In the genomic region with DNA sequence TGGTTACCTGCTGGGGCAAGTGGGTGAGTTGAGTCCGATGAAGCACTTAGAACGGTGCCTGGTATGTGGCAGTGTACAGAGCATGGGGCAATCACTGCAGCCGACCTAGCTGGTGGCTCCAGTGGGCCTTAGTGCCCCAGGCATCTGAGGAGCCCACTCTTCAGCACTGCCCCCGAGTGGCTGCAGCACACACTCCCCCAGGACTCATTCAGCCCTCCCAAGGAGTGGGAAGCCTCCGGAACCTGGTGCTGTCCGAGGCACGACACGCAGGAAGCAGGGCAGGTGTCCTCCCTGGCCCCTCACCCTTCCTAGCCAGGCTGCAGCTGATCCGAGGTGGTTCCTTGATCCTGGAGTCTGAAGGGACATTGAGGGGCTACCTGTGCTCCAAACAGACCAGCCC, we compare ENCODE assay signal across 28 cellular contexts. TPM values are rescaled to one million over a fixed set of nuclear protein-coding genes. Genes with fewer than 3 reads are reported as not detected.
"Had no signal": no experiment of that assay in that cellular context is flagged by ENCODE, and none has a peak within 500 bp of the region (broad histone marks: within the 10 kb centered on the region; RNA-seq: fewer than 3 reads in every experiment).

No MANE protein-coding gene starts in this region.

- H3K27me3 Mint-ChIP-seq: type B pancreatic cell had no signal

- H3K4me1 ChIP-seq: colonic mucosa, esophagus muscularis mucosa, foreskin keratinocyte, gastroesophageal sphincter, heart left ventricle, testis, tibial artery had no signal

- H3K4me1 Mint-ChIP-seq: natural killer cell; stimulated activated memory B cell treated with anti-CD40 and anti-IgM and Interleukin-4, amounts not matched to agents 10 μg/mL and 1 μg/mL and 100 μg/mL, for 72 hours had no signal

- H3K27ac ChIP-seq: colonic mucosa, esophagus muscularis mucosa, foreskin keratinocyte, gastroesophageal sphincter, heart left ventricle, ovary, right lobe of liver, testis, tibial artery had no signal

- DNase-seq: central memory CD4-positive, alpha-beta T cell; colonic mucosa; effector CD8-positive, alpha-beta T cell; foreskin keratinocyte; hippocampal formation; islet precursor cell; kidney glomerular epithelial cell; natural killer cell; occipital lobe; ovary; retina; stimulated activated CD4-positive, alpha-beta T cell treated with anti-CD3 and anti-CD28 coated beads, Interleukin-2, amount 100 ng/mL, for 24 hours; stimulated activated CD4-positive, alpha-beta T cell treated with anti-CD3 and anti-CD28 coated beads, Interleukin-4, amount 100 ng/mL, for 4 hours; stimulated activated naive CD8-positive, alpha-beta T cell treated with anti-CD3 and anti-CD28 coated beads, Interleukin-15, Interleukin-2, amounts not matched to agents 100 U/mL and 50 U/mL, for 24 hours; substantia nigra; testis had no signal

- H3K27me3 ChIP-seq: colonic mucosa, esophagus muscularis mucosa, foreskin keratinocyte, heart left ventricle, ovary, right lobe of liver, testis, tibial artery had no signal

- ATAC-seq: foreskin keratinocyte; gastroesophageal sphincter; heart left ventricle; natural killer cell; right lobe of liver; stimulated activated memory B cell treated with anti-CD40 and anti-IgM and Interleukin-4, amounts not matched to agents 10 μg/mL and 1 μg/mL and 100 μg/mL, for 72 hours; stimulated activated naive CD8-positive, alpha-beta T cell treated with anti-CD3 and anti-CD28 coated beads, Interleukin-15, Interleukin-2, amounts not matched to agents 100 U/mL and 50 U/mL, for 24 hours had no signal

- H3K36me3 Mint-ChIP-seq: natural killer cell; stimulated activated memory B cell treated with anti-CD40 and anti-IgM and Interleukin-4, amounts not matched to agents 10 μg/mL and 1 μg/mL and 100 μg/mL, for 72 hours had no signal

- H3K4me3 Mint-ChIP-seq: dendritic cell treated with granulocyte-macrophage colony-stimulating factor and Interleukin-4, amounts not matched to agents 40 ng/mL and 50 ng/mL, for 4 days; natural killer cell; stimulated activated memory B cell treated with anti-CD40 and anti-IgM and Interleukin-4, amounts not matched to agents 10 μg/mL and 1 μg/mL and 100 μg/mL, for 72 hours; type B pancreatic cell had no signal

- H3K27ac Mint-ChIP-seq: dendritic cell treated with granulocyte-macrophage colony-stimulating factor and Interleukin-4, amounts not matched to agents 40 ng/mL and 50 ng/mL, for 4 days; natural killer cell; stimulated activated memory B cell treated with anti-CD40 and anti-IgM and Interleukin-4, amounts not matched to agents 10 μg/mL and 1 μg/mL and 100 μg/mL, for 72 hours; type B pancreatic cell had no signal

- H3K9me3 ChIP-seq: colonic mucosa, right lobe of liver, testis had no signal

- H3K4me3 ChIP-seq: colonic mucosa, esophagus muscularis mucosa, gastroesophageal sphincter, heart left ventricle, ovary, right lobe of liver, smooth muscle cell, testis, tibial artery had no signal

- H3K36me3 ChIP-seq: colonic mucosa, esophagus muscularis mucosa, gastroesophageal sphincter, heart left ventricle, ovary, right lobe of liver, tibial artery had no signal

- H3K9me3 Mint-ChIP-seq: dendritic cell treated with granulocyte-macrophage colony-stimulating factor and Interleukin-4, amounts not matched to agents 40 ng/mL and 50 ng/mL, for 4 days; type B pancreatic cell had no signal

RNA-seq across cellular contexts. Expression of a gene that starts 42.4 kb away (rescaled TPM):
- total RNA-seq: endothelial cell of umbilical vein, fibroblast of lung, natural killer cell, pulmonary artery endothelial cell had no signal
- polyA plus RNA-seq: endothelial cell of umbilical vein, smooth muscle cell had no signal
